19 cellular contexts compared by ENCODE assay signal in the genomic region with DNA sequence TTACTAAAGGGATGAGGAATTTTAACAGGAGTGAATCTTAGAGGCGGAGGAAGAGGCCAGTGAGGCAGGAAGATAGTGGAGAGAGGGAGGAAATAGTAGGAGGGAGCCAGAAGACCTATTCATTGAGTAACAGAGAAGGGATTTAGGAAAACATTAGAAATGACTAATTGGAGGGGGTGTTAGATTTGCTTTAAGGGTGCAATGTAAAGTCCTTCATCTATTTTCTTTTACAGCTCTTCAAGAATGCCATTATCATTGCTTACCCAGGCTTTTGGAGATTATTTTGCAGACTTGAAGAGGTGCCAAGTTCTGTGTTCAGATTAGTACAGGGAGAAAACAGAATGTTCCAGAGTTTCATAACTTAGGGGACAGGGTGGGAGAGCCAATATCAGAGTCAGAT. TPM values are rescaled to one million over a fixed set of nuclear protein-coding genes. Genes with fewer than 3 reads are reported as not detected.
DNase-seq lines count a peak whose midpoint lies in the region; ATAC-seq and TF ChIP-seq lines count a peak whose summit lies in the region.
"Had no signal": no experiment of that assay in that cellular context is flagged by ENCODE, and none has a peak within 500 bp of the region (broad histone marks: within the 10 kb centered on the region; RNA-seq: fewer than 3 reads in every experiment).

No MANE protein-coding gene starts in this region.

- no peak overlapping the region for H3K4me2 ChIP-seq in skeletal muscle satellite cell (ENCODE audit: low read length)
- H3K4me2 ChIP-seq: PC-9 had no signal

- peak; percentile 70 for DNase-seq in HCEC 1CT
- DNase-seq in adipocyte (ENCODE audit: low read depth): peak; percentile 46
- peak; percentile 49 for DNase-seq in fibroblast of villous mesenchyme (ENCODE audit: low read depth)
- DNase-seq in caudate nucleus (lab: John Stamatoyannopoulos, UW): no peak
- DNase-seq in NCI-H82 treated with DMSO at 0.1 percent for 48 hours (lab: John Stamatoyannopoulos, UW; ENCODE audit: unreplicated experiment): no peak
- DNase-seq: Caco-2; CD4-positive, CD25-positive, alpha-beta regulatory T cell; DMS53; NCI-H1436; NCI-H2029 treated with DMSO at 0.1 percent for 48 hours; NCI-H2171 treated with DMSO at 0.1 percent for 48 hours; NCI-H748 treated with DMSO at 0.1 percent for 48 hours; PC-9 had no signal

- no peak for ATAC-seq in GM21786 (IDR thresholded peaks at IDR 0.05; ENCODE audit: unreplicated experiment)
- ATAC-seq: K562 had no signal

- H3K9ac ChIP-seq in adipocyte (ENCODE audit: low read length) (no peak overlapping the region), skeletal muscle satellite cell (ENCODE audit: low read depth, low read length) (peak overlapping the region; percentile 39)

- H3K27me3 ChIP-seq in adipocyte (replicated peaks; ENCODE audit: control insufficient read depth, insufficient read depth, low read length) (no peaks in the 10 kb centered on the region), skeletal muscle satellite cell (ENCODE audit: control insufficient read depth, insufficient read depth, low read length) (no peaks in the 10 kb centered on the region)

- H3K4me3 ChIP-seq in adipocyte (ENCODE audit: low read length) (no peak overlapping the region), fibroblast of villous mesenchyme (ENCODE audit: low read depth, low read length) (no peak overlapping the region), skeletal muscle satellite cell (ENCODE audit: low read length) (no peak overlapping the region)
- H3K4me3 ChIP-seq: HAP-1, K562, PC-9 had no signal

- no peak for TF ChIP-seq CTCF in fibroblast of villous mesenchyme (IDR thresholded peaks at IDR 0.05; ENCODE audit: insufficient read depth, low read depth, low read length)

- H3K4me1 ChIP-seq in adipocyte (ENCODE audit: control insufficient read depth, insufficient read depth, low read length): no peaks in the 10 kb centered on the region
- peaks cover 49% of the 10 kb centered on the region for H3K4me1 ChIP-seq in skeletal muscle satellite cell (ENCODE audit: control insufficient read depth, insufficient read depth, low read length)
- H3K4me1 ChIP-seq: Caco-2, HAP-1 had no signal

- H3K36me3 ChIP-seq in adipocyte (ENCODE audit: control insufficient read depth, insufficient read depth, low read length, severe bottlenecking): no peaks in the 10 kb centered on the region
- no peaks in the 10 kb centered on the region for H3K36me3 ChIP-seq in skeletal muscle satellite cell (ENCODE audit: insufficient read depth, low read length)
- H3K36me3 ChIP-seq: HAP-1 had no signal

- H3K27ac ChIP-seq in caudate nucleus (ENCODE audit: low read depth, low read length): no peak overlapping the region
- H3K27ac ChIP-seq: PC-9 had no signal

- peaks cover 3% of the 10 kb centered on the region for H3K9me3 ChIP-seq in adipocyte (ENCODE audit: control insufficient read depth, low read length)
- no peaks in the 10 kb centered on the region for H3K9me3 ChIP-seq in skeletal muscle satellite cell (replicated peaks; ENCODE audit: low read length)
- H3K9me3 ChIP-seq: Caco-2, HAP-1 had no signal

RNA-seq across cellular contexts. Expression of a gene that starts 33.8 kb away (rescaled TPM):
- total RNA-seq in fibroblast of villous mesenchyme: not detected in 2 replicates
- not detected in 2 replicates for total RNA-seq in skeletal muscle satellite cell (2012; rRNA removed)
- total RNA-seq: B cell; Caco-2; CD4-positive, CD25-positive, alpha-beta regulatory T cell; K562; PC-9 had no signal

RNA-seq across cellular contexts. Expression of a gene that starts 41.3 kb away (rescaled TPM):
- total RNA-seq in fibroblast of villous mesenchyme: not detected in 2 replicates
- total RNA-seq in skeletal muscle satellite cell (2012; rRNA removed): not detected in 2 replicates
- total RNA-seq: B cell; Caco-2; CD4-positive, CD25-positive, alpha-beta regulatory T cell; K562; NCI-H460; PC-9 had no signal

Comparison
In these comparisons a context has a peak if more than half of its experiments do, and no peak if none do; other contexts are left out.
1. DNase-seq: peak in HCEC 1CT (single experiment), adipocyte (single experiment) and fibroblast of villous mesenchyme (single experiment); none in caudate nucleus (0 of 61) and NCI-H82 treated with DMSO at 0.1 percent for 48 hours (single experiment).